In the genomic region with DNA sequence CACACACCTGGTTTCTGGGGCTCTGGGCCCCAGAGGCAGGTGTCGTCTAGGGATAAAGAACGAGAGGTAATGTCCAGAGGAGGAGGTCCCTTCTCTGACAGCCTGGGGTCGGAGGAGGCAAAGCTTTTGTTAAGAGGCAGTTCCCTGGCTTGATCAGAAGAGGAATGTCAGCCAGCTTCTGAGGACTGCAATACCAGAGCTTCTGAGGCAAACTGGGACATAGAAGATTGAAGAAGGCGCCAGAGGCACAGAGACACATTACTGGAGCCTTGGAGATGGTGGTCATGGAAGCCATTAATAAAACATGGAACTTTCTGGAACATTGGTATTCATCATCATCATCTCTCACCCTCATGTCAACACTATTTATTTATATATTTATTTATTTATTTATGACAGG, we compare ENCODE assay signal across 14 cellular contexts. TPM values are rescaled to one million over a fixed set of nuclear protein-coding genes. Genes with fewer than 3 reads are reported as not detected.
A peak's percentile ranks its signal among the peaks of the same experiment; 100 is the strongest.
DNase-seq lines count a peak whose midpoint lies in the region; ATAC-seq and TF ChIP-seq lines count a peak whose summit lies in the region.
"Had no signal": no experiment of that assay in that cellular context is flagged by ENCODE, and none has a peak within 500 bp of the region (broad histone marks: within the 10 kb centered on the region; RNA-seq: fewer than 3 reads in every experiment).

No MANE protein-coding gene starts in this region.

- no peak overlapping the region for H2BK12ac ChIP-seq in mesenchymal stem cell (ENCODE audit: low read length in 2 of 2)

- H4K20me1 ChIP-seq in KMS-11 (ENCODE audit: insufficient read depth) = no peaks in the 10 kb centered on the region

- H2BK5ac ChIP-seq in mesenchymal stem cell (ENCODE audit: low read depth, low read length, poor library complexity, severe bottlenecking) = no peak overlapping the region

- no peak overlapping the region for H3K14ac ChIP-seq in mesenchymal stem cell (ENCODE audit: low read length in 2 of 2)

- H3K79me1 ChIP-seq in mesenchymal stem cell (replicated peaks; ENCODE audit: low read length, poor library complexity, severe bottlenecking) = no peaks in the 10 kb centered on the region

- H3K9me3 ChIP-seq in mesenchymal stem cell (ENCODE audit: control insufficient read depth, low read length) = no peaks in the 10 kb centered on the region
- H3K9me3 ChIP-seq in subcutaneous abdominal adipose tissue (ENCODE audit: control insufficient read depth in 5 of 5, low read length in 5 of 5) = no peaks in the 10 kb centered on the region
- H3K9me3 ChIP-seq: Caco-2, ovary had no signal

- no peak overlapping the region for H2AK5ac ChIP-seq in mesenchymal stem cell (ENCODE audit: low read length, severe bottlenecking)

- H3K27ac ChIP-seq in KMS-11 (no peak overlapping the region; the same call in 1 of the 2 replicates), coronary artery (peak overlapping the region; percentile 75 to 76), mesenchymal stem cell (ENCODE audit: low read length, poor library complexity, severe bottlenecking) (no peak overlapping the region), subcutaneous abdominal adipose tissue (ENCODE audit: low read depth, low read length) (peak overlapping the region; percentile 63)
- H3K27ac ChIP-seq: ovary had no signal

- H4K8ac ChIP-seq in mesenchymal stem cell (ENCODE audit: low read length) = no peak overlapping the region

- peaks cover 18% of the 10 kb centered on the region for H3K4me1 ChIP-seq in KMS-11 (ENCODE audit: low read depth, poor library complexity, severe bottlenecking)
- H3K4me1 ChIP-seq in mesenchymal stem cell (ENCODE audit: control insufficient read depth, insufficient read depth, low read depth, low read length) = peaks cover 3% of the 10 kb centered on the region
- peaks cover 2 to 9% (median 8%) of the 10 kb centered on the region in 5 donors for H3K4me1 ChIP-seq in subcutaneous abdominal adipose tissue (ENCODE audit: control insufficient read depth in 5 of 5, insufficient read depth in 5 of 5, low read length in 5 of 5)

- in situ Hi-C loops in G401 (cut with HindIII; ENCODE audit: low sequenced_read_pairs) = no loop called here

- H2BK15ac ChIP-seq in mesenchymal stem cell (ENCODE audit: low read depth, poor library complexity, severe bottlenecking) = no peak overlapping the region

- H3K79me2 ChIP-seq in KMS-11 (ENCODE audit: insufficient read depth, low read depth) = no peaks in the 10 kb centered on the region

- H2BK120ac ChIP-seq in mesenchymal stem cell (ENCODE audit: low read depth, low read length) = no peak overlapping the region

- no peak overlapping the region for H3K23ac ChIP-seq in mesenchymal stem cell (ENCODE audit: low read length in 2 of 2)

- DNase-seq in coronary artery (ENCODE audit: low spot score) = no peak
- DNase-seq in mesenchymal stem cell = no peak
- no peak for DNase-seq in hippocampal formation (lab: John Stamatoyannopoulos, UW)
- no peak for DNase-seq in SKM-1 (lab: John Stamatoyannopoulos, UW; ENCODE audit: unreplicated experiment)
- no peak for DNase-seq in G401 (ENCODE audit: low spot score)
- DNase-seq: activated CD8-positive, alpha-beta memory T cell treated with anti-CD3 and anti-CD28 coated beads for 24 hours; Caco-2; Karpas-422; PC-3; T-helper 17 cell had no signal

- H3K36me3 ChIP-seq in KMS-11 (ENCODE audit: insufficient read depth) (no peaks in the 10 kb centered on the region), mesenchymal stem cell (ENCODE audit: control insufficient read depth in 1 of 2, insufficient read depth in 2 of 2, low read depth in 1 of 2, low read length in 2 of 2) (no peaks in the 10 kb centered on the region), subcutaneous abdominal adipose tissue (ENCODE audit: control insufficient read depth in 5 of 5, insufficient read depth in 5 of 5, low read length in 5 of 5) (no peaks in the 10 kb centered on the region)
- H3K36me3 ChIP-seq: ovary had no signal

- H3K9ac ChIP-seq in KMS-11 (no peak overlapping the region), mesenchymal stem cell (ENCODE audit: low read length) (peak overlapping the region; percentile 60), subcutaneous abdominal adipose tissue (ENCODE audit: low read length in 5 of 5) (peak overlapping the region in 2 of 5 donors; percentile 2 to 38)

- TF ChIP-seq CTCF in KMS-11 (conservative IDR thresholded peaks at IDR 0.05; ENCODE audit: low read depth, low read length) (no peak), coronary artery (IDR thresholded peaks at IDR 0.05) (no peak)

- peak overlapping the region; percentile 61; the same call in 1 of the 2 replicates for H2AFZ ChIP-seq in KMS-11 (ENCODE audit: low read depth)
- no peak overlapping the region for H2AFZ ChIP-seq in mesenchymal stem cell (ENCODE audit: low read depth, low read length)

- H3K18ac ChIP-seq in mesenchymal stem cell (ENCODE audit: low read depth in 1 of 2, low read length in 2 of 2) = no peak overlapping the region

- H3K4me2 ChIP-seq in KMS-11 (peak overlapping the region; percentile 96), mesenchymal stem cell (ENCODE audit: low read length, poor library complexity, severe bottlenecking) (no peak overlapping the region)

- H3K27me3 ChIP-seq in KMS-11 (ENCODE audit: insufficient read depth, low read depth) (no peaks in the 10 kb centered on the region), mesenchymal stem cell (ENCODE audit: control insufficient read depth in 1 of 2, insufficient read depth in 1 of 2, low read length in 2 of 2) (peaks cover 0 to 3% of the 10 kb centered on the region in 2 experiments), subcutaneous abdominal adipose tissue (ENCODE audit: control insufficient read depth in 5 of 5, insufficient read depth in 4 of 5, low read length in 5 of 5) (peaks cover 0 to 2% (median 0%) of the 10 kb centered on the region in 5 donors)
- H3K27me3 ChIP-seq: ovary had no signal

- H3K4me3 ChIP-seq in KMS-11 (IDR thresholded peaks at IDR 0.05; ENCODE audit: insufficient read depth, low read depth, low read length) (no peak overlapping the region), coronary artery (peak overlapping the region; percentile 42), mesenchymal stem cell (ENCODE audit: insufficient read depth in 1 of 2, low read depth in 1 of 2, low read length in 2 of 2) (peak overlapping the region in 1 of 2 experiments; percentile 54), subcutaneous abdominal adipose tissue (ENCODE audit: low read depth in 1 of 5, low read length in 5 of 5) (peak overlapping the region in 4 of 5 donors; percentile 9 to 55 (median 17))
- H3K4me3 ChIP-seq: ovary had no signal

- WGBS in mesenchymal stem cell = 84% methylated on average over 3 of the region's 4 CpGs

- no peak for ATAC-seq in HG03196 (IDR thresholded peaks at IDR 0.05; ENCODE audit: unreplicated experiment)
- ATAC-seq: PC-3 had no signal

- H3K4ac ChIP-seq in mesenchymal stem cell (ENCODE audit: low read depth in 1 of 2, low read length in 2 of 2) = no peak overlapping the region

- H4K91ac ChIP-seq in mesenchymal stem cell (ENCODE audit: low read length) = no peak overlapping the region

RNA-seq across cellular contexts. Expression of a gene that starts 53.3 kb away (rescaled TPM):
- 4.8 TPM for polyA plus RNA-seq in mesenchymal stem cell (2013, experiment 1 of 2)
- 5.4 TPM for polyA plus RNA-seq in mesenchymal stem cell (2013, experiment 2 of 2)
- total RNA-seq in G401 (2014; rRNA removed; shearing (Covaris generic)) = not detected in 2 replicates

Comparison
In these comparisons a context has a peak if more than half of its experiments do, and no peak if none do; other contexts are left out.
1. H3K27ac ChIP-seq: peak in coronary artery (2 of 2) and subcutaneous abdominal adipose tissue (single experiment); none in KMS-11 (single experiment) and mesenchymal stem cell (single experiment).